Comparison of ENCODE assay signal across 31 cellular contexts in genomic region chr3:33875680-33876079, GRCh38.
"Had no signal": no experiment of that assay in that cellular context is flagged by ENCODE, and none has a peak within 500 bp of the region (broad histone marks: within the 10 kb centered on the region; RNA-seq: fewer than 3 reads in every experiment).

No MANE protein-coding gene starts in this region.

- H3K9me3 Mint-ChIP-seq: natural killer cell; neural progenitor cell; stimulated activated naive B cell treated with anti-CD40 and anti-IgM and Interleukin-4, amounts not matched to agents 10 μg/mL and 1 μg/mL and 100 μg/mL, for 72 hours had no signal

- H3K4me1 ChIP-seq: left lung, lower lobe of right lung, neural progenitor cell, pancreas, prostate gland, stomach, testis, thyroid gland, transverse colon, upper lobe of right lung had no signal

- H3K4me1 Mint-ChIP-seq: naive B cell, natural killer cell, neural progenitor cell had no signal

- H3K27me3 ChIP-seq: left lung, neural progenitor cell, neutrophil, pancreas, stomach, testis, thyroid gland, transverse colon, upper lobe of right lung had no signal

- H3K9me3 ChIP-seq: left lung, lower lobe of right lung, neutrophil, pancreas, prostate gland, stomach, testis, thyroid gland, transverse colon, upper lobe of right lung had no signal

- H3K9ac ChIP-seq: neural progenitor cell had no signal

- H3K27ac ChIP-seq: left lung, lower lobe of right lung, neural progenitor cell, neutrophil, pancreas, prostate gland, skin epidermis, stomach, testis, thyroid gland, transverse colon, upper lobe of right lung had no signal

- H3K27me3 Mint-ChIP-seq: naive B cell; stimulated activated naive B cell treated with anti-CD40 and anti-IgM and Interleukin-4, amounts not matched to agents 10 μg/mL and 1 μg/mL and 100 μg/mL, for 72 hours had no signal

- H3K36me3 ChIP-seq: neural progenitor cell, neutrophil, pancreas, prostate gland, stomach, thyroid gland, transverse colon, upper lobe of right lung had no signal

- DNase-seq: hippocampal formation; left colon; left lung; lower lobe of right lung; mammary epithelial cell; mesenchymal stem cell; naive B cell; natural killer cell; nephron progenitor cell; occipital lobe; pancreas; posterior cingulate gyrus; retina; right cardiac atrium; stimulated activated CD4-positive, alpha-beta T cell treated with anti-CD3 and anti-CD28 coated beads, Interleukin-12 subunit alpha, Interleukin-12 subunit beta, amount 100 ng/mL, for 4 hours; stimulated activated CD4-positive, alpha-beta T cell treated with anti-CD3 and anti-CD28 coated beads, Interleukin-15, amount 100 ng/mL, for 24 hours; stimulated activated CD4-positive, alpha-beta T cell treated with anti-CD3 and anti-CD28 coated beads, Interleukin-2, amount 100 ng/mL, for 24 hours; stimulated activated CD4-positive, alpha-beta T cell treated with anti-CD3 and anti-CD28 coated beads, Interleukin-4, amount 100 ng/mL, for 1 hour; stimulated activated naive B cell treated with anti-CD40 and anti-IgM and Interleukin-4, amounts not matched to agents 10 μg/mL and 1 μg/mL and 100 μg/mL, for 72 hours; stimulated activated naive CD8-positive, alpha-beta T cell treated with anti-CD3 and anti-CD28 coated beads, Interleukin-15, Interleukin-2, amounts not matched to agents 100 U/mL and 50 U/mL, for 24 hours; stomach; testis; thyroid gland; transverse colon; upper lobe of right lung had no signal

- H3K27ac Mint-ChIP-seq: mesothelial cell of epicardium; naive B cell; natural killer cell; neural progenitor cell; stimulated activated naive B cell treated with anti-CD40 and anti-IgM and Interleukin-4, amounts not matched to agents 10 μg/mL and 1 μg/mL and 100 μg/mL, for 72 hours had no signal

- H3K4me3 ChIP-seq: left lung, lower lobe of right lung, neural progenitor cell, pancreas, prostate gland, skin epidermis, stomach, testis, thyroid gland, transverse colon, upper lobe of right lung had no signal

- ATAC-seq: left colon; left lung; lower lobe of right lung; natural killer cell; pancreas; right cardiac atrium; sciatic nerve; stimulated activated naive B cell treated with anti-CD40 and anti-IgM and Interleukin-4, amounts not matched to agents 10 μg/mL and 1 μg/mL and 100 μg/mL, for 72 hours; stimulated activated naive CD8-positive, alpha-beta T cell treated with anti-CD3 and anti-CD28 coated beads, Interleukin-15, Interleukin-2, amounts not matched to agents 100 U/mL and 50 U/mL, for 24 hours; upper lobe of right lung had no signal

- H3K36me3 Mint-ChIP-seq: naive B cell, natural killer cell, neural progenitor cell had no signal

- H3K4me3 Mint-ChIP-seq: mesothelial cell of epicardium; naive B cell; natural killer cell; nephron progenitor cell; neural progenitor cell; stimulated activated naive B cell treated with anti-CD40 and anti-IgM and Interleukin-4, amounts not matched to agents 10 μg/mL and 1 μg/mL and 100 μg/mL, for 72 hours had no signal

- H3K4me2 ChIP-seq: neural progenitor cell had no signal
